11 cellular contexts compared by ENCODE assay signal in the genomic region with DNA sequence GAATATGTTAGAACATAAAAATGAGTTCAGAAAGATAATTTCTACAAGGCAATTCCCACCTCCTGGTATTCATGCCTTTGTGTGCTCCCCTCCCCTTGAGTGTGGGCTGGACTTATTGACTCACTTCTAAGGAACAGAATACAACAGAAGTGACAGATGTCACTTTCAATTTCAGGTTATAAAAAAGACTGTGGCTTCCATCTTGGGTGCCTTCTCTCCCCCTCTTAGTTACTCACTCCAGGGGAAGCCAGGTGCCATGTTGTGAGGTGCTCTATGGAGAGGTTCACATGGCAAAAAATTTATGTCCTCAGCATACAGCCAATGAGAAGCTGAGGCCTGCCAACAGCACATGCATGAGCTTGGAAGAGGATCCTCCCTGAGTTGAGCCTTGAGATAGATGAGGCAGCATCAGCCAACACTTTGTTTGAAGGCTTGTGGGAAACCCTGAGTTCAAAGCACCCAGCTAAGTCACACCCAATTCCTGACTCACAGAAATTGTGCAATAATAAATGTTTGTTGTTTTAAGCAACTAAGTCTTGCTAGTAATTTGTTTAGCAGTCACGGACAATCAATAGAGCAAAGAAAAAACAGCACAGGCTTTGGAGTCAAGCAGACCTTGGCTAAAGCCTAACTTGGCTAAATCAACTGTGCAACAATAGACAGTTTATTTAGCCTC.
DNase-seq lines count a peak whose midpoint lies in the region; ATAC-seq and TF ChIP-seq lines count a peak whose summit lies in the region.
"Had no signal": no experiment of that assay in that cellular context is flagged by ENCODE, and none has a peak within 500 bp of the region (broad histone marks: within the 10 kb centered on the region; RNA-seq: fewer than 3 reads in every experiment).

No MANE protein-coding gene starts in this region.

- peak; percentile 57 for ATAC-seq in activated naive CD8-positive, alpha-beta T cell treated with anti-CD3 and anti-CD28 coated beads, Interleukin-2, amount 50 U/mL, for 24 hours
- peak; percentile 79 for ATAC-seq in RWPE2 (ENCODE audit: low read depth)

- H3K36me3 ChIP-seq in RWPE2 (ENCODE audit: low read depth) = no peaks in the 10 kb centered on the region
- H3K36me3 ChIP-seq: BLaER1 treated with 17β-estradiol and CSF1 and Interleukin-3, amounts not matched to agents 10 nM and 100 nM had no signal

- no peak for TF ChIP-seq CTCF in RWPE2 (IDR thresholded peaks at IDR 0.05; ENCODE audit: poor library complexity, severe bottlenecking)

- no peak overlapping the region for H3K4me3 Mint-ChIP-seq in activated naive CD8-positive, alpha-beta T cell treated with anti-CD3 and anti-CD28 coated beads, Interleukin-2, amount 50 U/mL, for 24 hours
- no peak overlapping the region for H3K4me3 Mint-ChIP-seq in activated naive CD8-positive, alpha-beta T cell treated with anti-CD3 and anti-CD28 coated beads for 36 hours
- H3K4me3 Mint-ChIP-seq: activated naive CD4-positive, alpha-beta T cell treated with anti-CD3 and anti-CD28 coated beads, Interleukin-2, amount 10 ng/mL, durations not matched to agents 7 days and 5 days had no signal

- peaks cover 12% of the 10 kb centered on the region for H3K27me3 Mint-ChIP-seq in activated naive CD8-positive, alpha-beta T cell treated with anti-CD3 and anti-CD28 coated beads, Interleukin-2, amount 50 U/mL, for 24 hours
- H3K27me3 Mint-ChIP-seq in activated naive CD8-positive, alpha-beta T cell treated with anti-CD3 and anti-CD28 coated beads for 36 hours = peaks cover 42% of the 10 kb centered on the region
- H3K27me3 Mint-ChIP-seq: activated naive CD4-positive, alpha-beta T cell treated with anti-CD3 and anti-CD28 coated beads, Interleukin-2, amount 10 ng/mL, durations not matched to agents 7 days and 5 days had no signal

- no peaks in the 10 kb centered on the region for H3K36me3 Mint-ChIP-seq in activated naive CD8-positive, alpha-beta T cell treated with anti-CD3 and anti-CD28 coated beads, Interleukin-2, amount 50 U/mL, for 24 hours (ENCODE audit: low read depth)
- H3K36me3 Mint-ChIP-seq in activated naive CD8-positive, alpha-beta T cell treated with anti-CD3 and anti-CD28 coated beads for 36 hours = no peaks in the 10 kb centered on the region
- H3K36me3 Mint-ChIP-seq: activated naive CD4-positive, alpha-beta T cell treated with anti-CD3 and anti-CD28 coated beads, Interleukin-2, amount 10 ng/mL, durations not matched to agents 7 days and 5 days had no signal

- peaks cover 7% of the 10 kb centered on the region for H3K4me1 ChIP-seq in RWPE2 (ENCODE audit: insufficient read depth, poor library complexity, severe bottlenecking)

- H3K4me3 ChIP-seq in RWPE2 (ENCODE audit: severe bottlenecking) = no peak overlapping the region
- H3K4me3 ChIP-seq: BLaER1 treated with 17β-estradiol and CSF1 and Interleukin-3, amounts not matched to agents 10 nM and 100 nM had no signal

- peaks cover 12% of the 10 kb centered on the region for H3K4me1 Mint-ChIP-seq in activated naive CD8-positive, alpha-beta T cell treated with anti-CD3 and anti-CD28 coated beads, Interleukin-2, amount 50 U/mL, for 24 hours
- peaks cover 3% of the 10 kb centered on the region for H3K4me1 Mint-ChIP-seq in activated naive CD8-positive, alpha-beta T cell treated with anti-CD3 and anti-CD28 coated beads for 36 hours
- H3K4me1 Mint-ChIP-seq: activated naive CD4-positive, alpha-beta T cell treated with anti-CD3 and anti-CD28 coated beads, Interleukin-2, amount 10 ng/mL, durations not matched to agents 7 days and 5 days had no signal

- DNase-seq in activated naive CD8-positive, alpha-beta T cell treated with anti-CD3 and anti-CD28 coated beads, Interleukin-2, amount 50 U/mL, for 24 hours = no peak
- no peak for DNase-seq in activated naive CD8-positive, alpha-beta T cell treated with anti-CD3 and anti-CD28 coated beads for 36 hours
- DNase-seq in RWPE2 (ENCODE audit: low spot score) (no peak), fibroblast of peridontal ligament (ENCODE audit: extremely low read depth) (peak; percentile 69), stromal cell of bone marrow (ENCODE audit: low read depth) (peak; percentile 58), KG1 (lab: John Stamatoyannopoulos, UW) (no peak), iPS-NIHi7 (ENCODE audit: extremely low spot score) (no peak), hypothalamus (lab: John Stamatoyannopoulos, UW) (no peak)
- DNase-seq: activated naive CD4-positive, alpha-beta T cell treated with anti-CD3 and anti-CD28 coated beads, Interleukin-2, amount 10 ng/mL, durations not matched to agents 7 days and 5 days; MM.1S had no signal

- no peak overlapping the region for H3K27ac Mint-ChIP-seq in activated naive CD8-positive, alpha-beta T cell treated with anti-CD3 and anti-CD28 coated beads, Interleukin-2, amount 50 U/mL, for 24 hours
- no peak overlapping the region for H3K27ac Mint-ChIP-seq in activated naive CD8-positive, alpha-beta T cell treated with anti-CD3 and anti-CD28 coated beads for 36 hours
- H3K27ac Mint-ChIP-seq: activated naive CD4-positive, alpha-beta T cell treated with anti-CD3 and anti-CD28 coated beads, Interleukin-2, amount 10 ng/mL, durations not matched to agents 7 days and 5 days had no signal

- no peak overlapping the region for H3K27ac ChIP-seq in RWPE2 (ENCODE audit: poor library complexity, severe bottlenecking)
- H3K27ac ChIP-seq: BLaER1 treated with 17β-estradiol and CSF1 and Interleukin-3, amounts not matched to agents 10 nM and 100 nM had no signal

- H3K9me3 ChIP-seq in RWPE2 (ENCODE audit: severe bottlenecking) = no peaks in the 10 kb centered on the region

- no peaks in the 10 kb centered on the region for H3K27me3 ChIP-seq in RWPE2 (ENCODE audit: insufficient read depth, poor library complexity, severe bottlenecking)

- peaks cover 8% of the 10 kb centered on the region for H3K9me3 Mint-ChIP-seq in activated naive CD8-positive, alpha-beta T cell treated with anti-CD3 and anti-CD28 coated beads, Interleukin-2, amount 50 U/mL, for 24 hours
- H3K9me3 Mint-ChIP-seq in activated naive CD8-positive, alpha-beta T cell treated with anti-CD3 and anti-CD28 coated beads for 36 hours = peaks cover 5% of the 10 kb centered on the region
- H3K9me3 Mint-ChIP-seq: activated naive CD4-positive, alpha-beta T cell treated with anti-CD3 and anti-CD28 coated beads, Interleukin-2, amount 10 ng/mL, durations not matched to agents 7 days and 5 days had no signal

Comparison
In these comparisons a context has a peak if more than half of its experiments do, and no peak if none do; other contexts are left out.
1. DNase-seq: peak in fibroblast of peridontal ligament (single experiment) and stromal cell of bone marrow (single experiment); none in activated naive CD8-positive, alpha-beta T cell treated with anti-CD3 and anti-CD28 coated beads, Interleukin-2, amount 50 U/mL, for 24 hours (single experiment), activated naive CD8-positive, alpha-beta T cell treated with anti-CD3 and anti-CD28 coated beads for 36 hours (single experiment), RWPE2 (single experiment), KG1 (single experiment), iPS-NIHi7 (single experiment) and hypothalamus (0 of 51).